ENCODE assay signal across 17 cellular contexts in the genomic region with DNA sequence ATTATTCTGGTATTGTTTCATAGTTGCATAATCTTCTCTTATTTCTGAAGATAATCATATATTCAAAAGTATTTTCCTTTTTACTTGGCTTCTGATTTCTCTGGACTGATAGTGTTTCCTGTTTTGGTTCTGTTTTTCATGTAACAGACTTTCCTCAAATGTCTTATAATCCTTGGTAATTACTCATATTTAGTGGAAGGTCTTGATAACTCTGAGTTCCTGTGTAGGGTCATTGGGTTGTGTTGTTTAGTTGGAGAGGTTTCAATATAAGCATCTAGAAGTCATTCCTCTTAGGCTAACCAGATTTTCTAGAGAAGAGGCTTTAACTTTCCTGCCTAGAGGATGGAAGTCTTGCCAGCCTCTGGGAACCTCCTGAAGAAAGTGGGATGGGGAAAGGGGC. TPM values are rescaled to one million over a fixed set of nuclear protein-coding genes. Genes with fewer than 3 reads are reported as not detected.
DNase-seq lines count a peak whose midpoint lies in the region; ATAC-seq and TF ChIP-seq lines count a peak whose summit lies in the region.
"Had no signal": no experiment of that assay in that cellular context is flagged by ENCODE, and none has a peak within 500 bp of the region (broad histone marks: within the 10 kb centered on the region; RNA-seq: fewer than 3 reads in every experiment).

No MANE protein-coding gene starts in this region.

- peak overlapping the region; percentile 67 for H3K27ac Mint-ChIP-seq in activated naive CD8-positive, alpha-beta T cell treated with anti-CD3 and anti-CD28 coated beads, Interleukin-2, amount 10 ng/mL, durations not matched to agents 7 days and 5 days

- DNase-seq in left ventricle myocardium inferior (no peak), left ventricle myocardium superior (no peak), left lobe of liver (ENCODE audit: low spot score) (no peak), tibial nerve (ENCODE audit: low spot score in 2 of 2) (no peak), activated gamma-delta T cell treated with Interleukin-2 at 50 U/mL for 16 hours (no peak), GM13976 (ENCODE audit: low spot score) (no peak), NCI-H146 (lab: John Stamatoyannopoulos, UW) (no peak)
- DNase-seq in activated naive CD8-positive, alpha-beta T cell treated with anti-CD3 and anti-CD28 coated beads, Interleukin-2, amount 10 ng/mL, durations not matched to agents 7 days and 5 days = no peak
- DNase-seq: Calu3, GDM1, head of caudate nucleus, NCI-H1048, NCI-H82, pancreas, Peyer's patch had no signal

- in situ Hi-C loops in GM13976 (cut with MboI; ENCODE audit: low sequenced_read_pairs, unreplicated experiment) = no loop called here

- no peaks in the 10 kb centered on the region for H3K27me3 ChIP-seq in left ventricle myocardium inferior (ENCODE audit: low read depth)
- no peaks in the 10 kb centered on the region for H3K27me3 ChIP-seq in tibial nerve
- H3K27me3 ChIP-seq: pancreas, Peyer's patch had no signal

- H3K27me3 Mint-ChIP-seq in activated naive CD8-positive, alpha-beta T cell treated with anti-CD3 and anti-CD28 coated beads, Interleukin-2, amount 10 ng/mL, durations not matched to agents 7 days and 5 days = no peaks in the 10 kb centered on the region

- TF ChIP-seq CTCF in left ventricle myocardium inferior (IDR thresholded peaks at IDR 0.05; ENCODE audit: borderline replicate concordance) = no peak
- TF ChIP-seq CTCF in tibial nerve (IDR thresholded peaks at IDR 0.05) = no peak
- TF ChIP-seq CTCF in GM13976 (IDR thresholded peaks at IDR 0.05; ENCODE audit: borderline replicate concordance, control extremely low read depth, extremely low read depth, insufficient read depth, missing control alignments) = no peak

- no peak for TF ChIP-seq EP300 in tibial nerve (IDR thresholded peaks at IDR 0.05)

- H3K4me3 ChIP-seq in left ventricle myocardium inferior = no peak overlapping the region
- no peak overlapping the region for H3K4me3 ChIP-seq in tibial nerve
- H3K4me3 ChIP-seq: pancreas, Peyer's patch, smooth muscle cell had no signal

- peaks cover 50% of the 10 kb centered on the region for H3K36me3 Mint-ChIP-seq in activated naive CD8-positive, alpha-beta T cell treated with anti-CD3 and anti-CD28 coated beads, Interleukin-2, amount 10 ng/mL, durations not matched to agents 7 days and 5 days

- H3K4me3 Mint-ChIP-seq in activated naive CD8-positive, alpha-beta T cell treated with anti-CD3 and anti-CD28 coated beads, Interleukin-2, amount 10 ng/mL, durations not matched to agents 7 days and 5 days = no peak overlapping the region

- intact Hi-C loops in left ventricle myocardium inferior (cut with micrococcal nuclease) (no loop called here), left ventricle myocardium superior (cut with micrococcal nuclease) (no loop called here)

- H3K4me1 ChIP-seq in left ventricle myocardium inferior (peaks cover 14% of the 10 kb centered on the region), tibial nerve (peaks cover 0 to 26% (median 15%) of the 10 kb centered on the region in 4 donors)
- H3K4me1 ChIP-seq: pancreas had no signal

- no peak for TF ChIP-seq POLR2A in tibial nerve (IDR thresholded peaks at IDR 0.05)

- H3K9me3 ChIP-seq in left ventricle myocardium inferior (replicated peaks) (no peaks in the 10 kb centered on the region), tibial nerve (peaks cover 0 to under 1% (median 0%) of the 10 kb centered on the region in 4 donors)
- H3K9me3 ChIP-seq: pancreas, Peyer's patch had no signal

- H3K27ac ChIP-seq in left ventricle myocardium inferior (replicated peaks) (peak overlapping the region; percentile 18), tibial nerve (peak overlapping the region in 3 of 4 donors; percentile 32 to 71 (median 60))
- H3K27ac ChIP-seq: pancreas had no signal

- no peak for ATAC-seq in left ventricle myocardium superior
- no peak for ATAC-seq in activated naive CD8-positive, alpha-beta T cell treated with anti-CD3 and anti-CD28 coated beads, Interleukin-2, amount 10 ng/mL, durations not matched to agents 7 days and 5 days (ENCODE audit: low read depth)
- peak; percentile 32 for ATAC-seq in left lobe of liver
- ATAC-seq: esophagus mucosa, pancreas had no signal

- H3K36me3 ChIP-seq in left ventricle myocardium inferior (peaks cover 10% of the 10 kb centered on the region), tibial nerve (peaks cover 0 to 22% (median 5%) of the 10 kb centered on the region in 3 donors)

- POLR2A ChIA-PET in activated naive CD8-positive, alpha-beta T cell treated with anti-CD3 and anti-CD28 coated beads, Interleukin-2, amount 10 ng/mL, durations not matched to agents 7 days and 5 days (lab: Charles Lee) = no interaction called here

- peaks cover 39% of the 10 kb centered on the region for H3K4me1 Mint-ChIP-seq in activated naive CD8-positive, alpha-beta T cell treated with anti-CD3 and anti-CD28 coated beads, Interleukin-2, amount 10 ng/mL, durations not matched to agents 7 days and 5 days

- peaks cover 3% of the 10 kb centered on the region for H3K9me3 Mint-ChIP-seq in activated naive CD8-positive, alpha-beta T cell treated with anti-CD3 and anti-CD28 coated beads, Interleukin-2, amount 10 ng/mL, durations not matched to agents 7 days and 5 days

RNA-seq across cellular contexts. Expression of a gene that starts 23.8 kb away (rescaled TPM):
- 21.4 TPM for total RNA-seq in left ventricle myocardium inferior
- 24.4 TPM for total RNA-seq in left ventricle myocardium superior
- 10 to 100 TPM; 51.3 to 56.7 TPM for total RNA-seq in activated naive CD8-positive, alpha-beta T cell treated with anti-CD3 and anti-CD28 coated beads, Interleukin-2, amount 10 ng/mL, durations not matched to agents 7 days and 5 days
- total RNA-seq in left lobe of liver = 1.9 TPM
- 10 to 100 TPM; 87.1 to 96.6 (median 92.4) TPM for total RNA-seq in tibial nerve
